ENCODE assay signal across 19 cellular contexts in the genomic region with DNA sequence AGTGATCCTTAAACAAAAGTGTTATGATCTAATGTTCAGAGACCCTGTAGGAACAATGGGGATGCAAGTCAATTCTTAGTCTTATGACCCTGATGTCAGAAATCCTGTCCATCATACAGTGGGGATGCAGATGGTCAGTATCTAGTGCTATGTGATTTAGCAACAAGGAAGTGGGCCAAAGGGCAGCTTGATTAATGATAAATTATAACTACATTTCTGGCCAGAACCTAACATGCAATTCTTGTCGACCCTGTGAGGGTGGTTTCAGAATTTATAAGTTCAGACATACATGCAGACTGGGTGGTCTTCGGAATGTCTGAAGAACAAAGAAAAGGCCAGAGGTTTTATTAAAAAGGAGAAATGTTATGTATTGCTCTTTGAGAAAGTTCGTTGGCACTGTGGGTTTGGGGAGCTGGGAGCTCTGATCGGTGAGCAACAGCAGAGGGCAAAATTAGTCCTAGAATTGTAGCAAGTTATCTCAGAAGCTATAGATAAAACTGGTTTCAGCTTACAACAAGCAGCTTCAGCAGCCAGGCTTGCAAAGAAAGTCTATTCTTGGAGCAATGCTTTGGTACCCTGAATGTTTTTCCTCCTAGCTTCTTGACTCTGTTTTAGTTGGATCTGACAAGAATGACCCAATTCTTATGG. TPM values are rescaled to one million over a fixed set of nuclear protein-coding genes. Genes with fewer than 3 reads are reported as not detected.
DNase-seq lines count a peak whose midpoint lies in the region; ATAC-seq, FAIRE-seq and TF ChIP-seq lines count a peak whose summit lies in the region.
"Had no signal": no experiment of that assay in that cellular context is flagged by ENCODE, and none has a peak within 500 bp of the region (broad histone marks: within the 10 kb centered on the region; RNA-seq: fewer than 3 reads in every experiment).

No MANE protein-coding gene starts in this region.

- H3K36me3 ChIP-seq in neural progenitor cell: no peaks in the 10 kb centered on the region

- H3K4me3 Mint-ChIP-seq in neural progenitor cell: no peak overlapping the region
- H3K4me3 Mint-ChIP-seq: activated CD8-positive, alpha-beta T cell treated with anti-CD3 and anti-CD28 coated beads for 36 hours; activated naive CD4-positive, alpha-beta T cell treated with anti-CD3 and anti-CD28 coated beads, Interleukin-2, amount 50 U/mL, for 24 hours; activated T-cell treated with anti-CD3 and anti-CD28 coated beads, Interleukin-2, amount 50 U/mL, for 24 hours; immature natural killer cell; memory B cell had no signal

- TF ChIP-seq CTCF in neural progenitor cell (IDR thresholded peaks at IDR 0.05): no peak

- H3K27me3 Mint-ChIP-seq in neural progenitor cell (ENCODE audit: insufficient read depth, low read depth): peaks cover 2% of the 10 kb centered on the region
- H3K27me3 Mint-ChIP-seq: activated CD8-positive, alpha-beta T cell treated with anti-CD3 and anti-CD28 coated beads for 36 hours; activated naive CD4-positive, alpha-beta T cell treated with anti-CD3 and anti-CD28 coated beads, Interleukin-2, amount 50 U/mL, for 24 hours; activated T-cell treated with anti-CD3 and anti-CD28 coated beads, Interleukin-2, amount 50 U/mL, for 24 hours; memory B cell had no signal

- peak overlapping the region; percentile 27 for H3K27ac Mint-ChIP-seq in neural progenitor cell
- H3K27ac Mint-ChIP-seq: activated CD8-positive, alpha-beta T cell treated with anti-CD3 and anti-CD28 coated beads for 36 hours; activated naive CD4-positive, alpha-beta T cell treated with anti-CD3 and anti-CD28 coated beads, Interleukin-2, amount 50 U/mL, for 24 hours; activated T-cell treated with anti-CD3 and anti-CD28 coated beads, Interleukin-2, amount 50 U/mL, for 24 hours; immature natural killer cell; memory B cell had no signal

- H3K4me3 ChIP-seq in neural progenitor cell: no peak overlapping the region
- H3K4me3 ChIP-seq: tibial nerve had no signal

- no peaks in the 10 kb centered on the region for H3K79me2 ChIP-seq in neural progenitor cell (ENCODE audit: low read depth)

- H3K9me3 Mint-ChIP-seq in neural progenitor cell: no peaks in the 10 kb centered on the region
- H3K9me3 Mint-ChIP-seq: activated CD8-positive, alpha-beta T cell treated with anti-CD3 and anti-CD28 coated beads for 36 hours; activated naive CD4-positive, alpha-beta T cell treated with anti-CD3 and anti-CD28 coated beads, Interleukin-2, amount 50 U/mL, for 24 hours; activated T-cell treated with anti-CD3 and anti-CD28 coated beads, Interleukin-2, amount 50 U/mL, for 24 hours; immature natural killer cell; memory B cell had no signal

- intact Hi-C loops in left cardiac atrium (cut with DNase I): no loop called here

- FAIRE-seq in G401.6 (lab: Jason Lieb, UNC): peak; percentile 15
- FAIRE-seq: GM12892 had no signal

- H3K4me2 ChIP-seq in neural progenitor cell: no peak overlapping the region

- peaks cover 2% of the 10 kb centered on the region for H3K36me3 Mint-ChIP-seq in neural progenitor cell
- H3K36me3 Mint-ChIP-seq: memory B cell had no signal

- H3F3A ChIP-seq in neural progenitor cell (ENCODE audit: low read depth): peaks cover 5% of the 10 kb centered on the region

- peak overlapping the region; percentile 79 for H2AFZ ChIP-seq in neural progenitor cell (replicated peaks)

- H3K27me3 ChIP-seq in neural progenitor cell: no peaks in the 10 kb centered on the region
- H3K27me3 ChIP-seq: tibial nerve had no signal

- H3K9me3 ChIP-seq in neural progenitor cell (ENCODE audit: low read depth): no peaks in the 10 kb centered on the region
- H3K9me3 ChIP-seq: tibial nerve had no signal

- H4K20me1 ChIP-seq in neural progenitor cell (ENCODE audit: low read depth): no peaks in the 10 kb centered on the region

- peak; percentile 32 for DNase-seq in amniotic epithelial cell (ENCODE audit: low read depth)
- DNase-seq in left cardiac atrium: no peak
- no peak for DNase-seq in neural progenitor cell (ENCODE audit: low spot score)
- DNase-seq in stimulated activated CD4-positive, alpha-beta T cell treated with anti-CD3 and anti-CD28 coated beads, Interleukin-15, amount 100 ng/mL, for 24 hours: no peak
- DNase-seq: activated CD8-positive, alpha-beta T cell treated with anti-CD3 and anti-CD28 coated beads for 36 hours; activated T-cell treated with anti-CD3 and anti-CD28 coated beads, Interleukin-2, amount 50 U/mL, for 24 hours; immature natural killer cell; stimulated activated naive CD4-positive, alpha-beta T cell had no signal

- no peak overlapping the region for H3K9ac ChIP-seq in neural progenitor cell

- peak; percentile 56 to 59 for ATAC-seq in left cardiac atrium
- no peak for ATAC-seq in GM21528 (IDR thresholded peaks at IDR 0.05; ENCODE audit: low FRiP score, unreplicated experiment)
- ATAC-seq in HG02798 (IDR thresholded peaks at IDR 0.05; ENCODE audit: poor library complexity, unreplicated experiment): no peak
- ATAC-seq in GM18907 (IDR thresholded peaks at IDR 0.05; ENCODE audit: unreplicated experiment): no peak
- ATAC-seq: activated CD8-positive, alpha-beta T cell treated with anti-CD3 and anti-CD28 coated beads for 36 hours had no signal

- H3K4me1 Mint-ChIP-seq in neural progenitor cell: peaks cover 9% of the 10 kb centered on the region
- H3K4me1 Mint-ChIP-seq: activated naive CD4-positive, alpha-beta T cell treated with anti-CD3 and anti-CD28 coated beads, Interleukin-2, amount 50 U/mL, for 24 hours; immature natural killer cell; memory B cell had no signal

- H3K27ac ChIP-seq in neural progenitor cell: no peak overlapping the region
- H3K27ac ChIP-seq: epithelial cell of prostate, tibial nerve had no signal

- peaks cover 12% of the 10 kb centered on the region for H3K4me1 ChIP-seq in neural progenitor cell

RNA-seq across cellular contexts. Expression of gene RPF2, which starts 50.8 kb away (rescaled TPM):
- total RNA-seq in left cardiac atrium (10 to 100 TPM; 24.2 to 29.1 TPM), neural progenitor cell (ENCODE audit: low replicate concordance) (27.3 and 51.9 TPM in 2 replicates)

RNA-seq across cellular contexts. Expression of gene SLC16A10, which starts 54.7 kb away (rescaled TPM):
- total RNA-seq in left cardiac atrium (1 to 10 TPM; 4.8 to 9.5 TPM), neural progenitor cell (ENCODE audit: low replicate concordance) (4.3 and 4.8 TPM in 2 replicates)
- total RNA-seq: dermis microvascular lymphatic vessel endothelial cell, glomerular endothelial cell had no signal

Comparison
In these comparisons a context has a peak if more than half of its experiments do, and no peak if none do; other contexts are left out.
1. ATAC-seq: peak in left cardiac atrium (2 of 2); none in GM21528 (single experiment), HG02798 (single experiment) and GM18907 (single experiment).